In the genomic region with DNA sequence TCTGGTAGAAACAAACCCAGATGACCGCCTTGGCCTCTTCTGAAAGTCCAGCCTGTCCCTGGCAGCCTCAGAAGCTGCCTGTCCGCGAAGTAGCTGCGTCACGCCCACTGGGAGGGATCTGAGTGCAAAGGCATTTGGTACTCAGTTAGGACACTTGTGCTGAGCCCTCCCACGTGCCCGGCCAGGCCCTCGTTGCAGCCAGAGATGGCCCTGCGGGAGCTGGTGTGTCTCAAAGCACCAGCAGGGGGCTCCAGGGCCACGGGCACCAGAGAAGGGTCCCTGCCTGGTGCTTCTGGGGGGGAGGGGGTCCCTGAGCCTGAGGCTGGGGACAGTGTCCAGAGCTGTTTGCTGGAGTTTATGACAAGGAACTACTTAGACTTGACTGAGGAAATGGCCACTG, we compare ENCODE assay signal across 8 cellular contexts. TPM values are rescaled to one million over a fixed set of nuclear protein-coding genes. Genes with fewer than 3 reads are reported as not detected.
DNase-seq lines count a peak whose midpoint lies in the region; ATAC-seq, FAIRE-seq and TF ChIP-seq lines count a peak whose summit lies in the region.
"Had no signal": no experiment of that assay in that cellular context is flagged by ENCODE, and none has a peak within 500 bp of the region (broad histone marks: within the 10 kb centered on the region; RNA-seq: fewer than 3 reads in every experiment).

No MANE protein-coding gene starts in this region.

- H3K27ac ChIP-seq in GM23338 (ENCODE audit: low read depth), result no peak overlapping the region
- no peak overlapping the region for H3K27ac ChIP-seq in brain microvascular endothelial cell
- H3K27ac ChIP-seq in neutrophil, result peak overlapping the region; percentile 40

- peaks cover 10% of the 10 kb centered on the region for H3K4me1 Mint-ChIP-seq in GM23338

- no peak overlapping the region for H3K4me3 Mint-ChIP-seq in GM23338
- H3K4me3 Mint-ChIP-seq: activated naive CD8-positive, alpha-beta T cell had no signal

- no peaks in the 10 kb centered on the region for H3K9me3 ChIP-seq in neutrophil

- TF ChIP-seq CTCF in GM23338 (conservative IDR thresholded peaks at IDR 0.05; ENCODE audit: low read depth in 2 of 2) (peak; percentile 67), brain microvascular endothelial cell (IDR thresholded peaks at IDR 0.05; ENCODE audit: low read depth, low read length, missing control alignments) (peak; percentile 72), neutrophil (IDR thresholded peaks at IDR 0.05) (no peak)

- peak; percentile 79 for ATAC-seq in GM23338

- H4K20me1 ChIP-seq in GM23338 (replicated peaks; ENCODE audit: insufficient read depth), result peaks cover 9% of the 10 kb centered on the region

- no peaks in the 10 kb centered on the region for H3K9me2 ChIP-seq in GM23338 (ENCODE audit: insufficient read depth)

- H2AFZ ChIP-seq in GM23338, result no peak overlapping the region

- peaks cover 6% of the 10 kb centered on the region; the same call in 2 of the 3 replicates for H3K9me3 Mint-ChIP-seq in GM23338

- H3K4me3 ChIP-seq in GM23338 (no peak overlapping the region), brain microvascular endothelial cell (ENCODE audit: low read depth, low read length) (no peak overlapping the region), neutrophil (ENCODE audit: low read depth in 1 of 2, low read length in 1 of 2) (no peak overlapping the region)

- DNase-seq in GM23338 (ENCODE audit: low spot score) (peak; percentile 88), brain microvascular endothelial cell (peak; percentile 28), GM12891 (ENCODE audit: insufficient read length, low spot score) (no peak), HPDE6-E6E7 (ENCODE audit: extremely low spot score) (no peak), SIG-M5 treated with dmso at 0.1 percent for 504 hours (lab: John Stamatoyannopoulos, UW; ENCODE audit: unreplicated experiment) (no peak)
- DNase-seq: stimulated activated CD4-positive, alpha-beta T cell treated with anti-CD3 and anti-CD28 coated beads, Interleukin-2, amount 100 ng/mL, for 48 hours had no signal

- H3K27ac Mint-ChIP-seq in GM23338, result no peak overlapping the region
- H3K27ac Mint-ChIP-seq: activated naive CD8-positive, alpha-beta T cell had no signal

- no peak overlapping the region for H3K4me2 ChIP-seq in GM23338

- H3K36me3 ChIP-seq in GM23338 (ENCODE audit: insufficient read depth), result peaks cover 7% of the 10 kb centered on the region; the same call in 1 of the 2 replicates
- peaks cover 25% of the 10 kb centered on the region for H3K36me3 ChIP-seq in brain microvascular endothelial cell (replicated peaks)
- H3K36me3 ChIP-seq in neutrophil, result peaks cover 57% of the 10 kb centered on the region

- peaks cover 43% of the 10 kb centered on the region for H3K36me3 Mint-ChIP-seq in GM23338 (ENCODE audit: low read depth)
- H3K36me3 Mint-ChIP-seq: activated naive CD8-positive, alpha-beta T cell had no signal

- H3K27me3 Mint-ChIP-seq in GM23338 (ENCODE audit: insufficient read depth, low read depth, poor library complexity), result peaks cover 15% of the 10 kb centered on the region
- H3K27me3 Mint-ChIP-seq: activated naive CD8-positive, alpha-beta T cell had no signal

- peaks cover 8% of the 10 kb centered on the region; the same call in 1 of the 2 replicates for H3K4me1 ChIP-seq in GM23338 (ENCODE audit: insufficient read depth)
- H3K4me1 ChIP-seq in neutrophil (ENCODE audit: control insufficient read depth in 1 of 2, insufficient read depth in 1 of 2, low read depth in 1 of 2, low read length in 1 of 2), result peaks cover 49 to 58% of the 10 kb centered on the region in 2 experiments

- H3K27me3 ChIP-seq in GM23338 (ENCODE audit: insufficient read depth) (peaks cover 9% of the 10 kb centered on the region; the same call in 1 of the 2 replicates), brain microvascular endothelial cell (replicated peaks) (no peaks in the 10 kb centered on the region), neutrophil (no peaks in the 10 kb centered on the region)

- no peak for TF ChIP-seq POLR2A in GM12891 (IDR thresholded peaks at IDR 0.05; ENCODE audit: low read depth, low read length)

- H3K79me2 ChIP-seq in GM23338 (replicated peaks; ENCODE audit: insufficient read depth), result peaks cover 28% of the 10 kb centered on the region

- H3F3A ChIP-seq in GM23338 (replicated peaks; ENCODE audit: low read depth), result peaks cover 5% of the 10 kb centered on the region; the same call in 1 of the 2 replicates

- no peak for FAIRE-seq in GM12891 (lab: Jason Lieb, UNC)

- in situ Hi-C loops in brain microvascular endothelial cell (cut with HindIII; ENCODE audit: low pct_ligation_motif_present, low sequenced_read_pairs), result no loop called here

TF ChIP-seq in GM23338, 12 proteins besides CTCF, POLR2A, EP300 and RAD21 (continues in another document):
- TF ChIP-seq JUNB (IDR thresholded peaks at IDR 0.05; ENCODE audit: unreplicated experiment) (no peak), STAT1 (IDR thresholded peaks at IDR 0.05; ENCODE audit: unreplicated experiment) (no peak), EZH2 (IDR thresholded peaks at IDR 0.05; ENCODE audit: low read depth, unreplicated experiment) (no peak)
- TF ChIP-seq, protein P1, sequence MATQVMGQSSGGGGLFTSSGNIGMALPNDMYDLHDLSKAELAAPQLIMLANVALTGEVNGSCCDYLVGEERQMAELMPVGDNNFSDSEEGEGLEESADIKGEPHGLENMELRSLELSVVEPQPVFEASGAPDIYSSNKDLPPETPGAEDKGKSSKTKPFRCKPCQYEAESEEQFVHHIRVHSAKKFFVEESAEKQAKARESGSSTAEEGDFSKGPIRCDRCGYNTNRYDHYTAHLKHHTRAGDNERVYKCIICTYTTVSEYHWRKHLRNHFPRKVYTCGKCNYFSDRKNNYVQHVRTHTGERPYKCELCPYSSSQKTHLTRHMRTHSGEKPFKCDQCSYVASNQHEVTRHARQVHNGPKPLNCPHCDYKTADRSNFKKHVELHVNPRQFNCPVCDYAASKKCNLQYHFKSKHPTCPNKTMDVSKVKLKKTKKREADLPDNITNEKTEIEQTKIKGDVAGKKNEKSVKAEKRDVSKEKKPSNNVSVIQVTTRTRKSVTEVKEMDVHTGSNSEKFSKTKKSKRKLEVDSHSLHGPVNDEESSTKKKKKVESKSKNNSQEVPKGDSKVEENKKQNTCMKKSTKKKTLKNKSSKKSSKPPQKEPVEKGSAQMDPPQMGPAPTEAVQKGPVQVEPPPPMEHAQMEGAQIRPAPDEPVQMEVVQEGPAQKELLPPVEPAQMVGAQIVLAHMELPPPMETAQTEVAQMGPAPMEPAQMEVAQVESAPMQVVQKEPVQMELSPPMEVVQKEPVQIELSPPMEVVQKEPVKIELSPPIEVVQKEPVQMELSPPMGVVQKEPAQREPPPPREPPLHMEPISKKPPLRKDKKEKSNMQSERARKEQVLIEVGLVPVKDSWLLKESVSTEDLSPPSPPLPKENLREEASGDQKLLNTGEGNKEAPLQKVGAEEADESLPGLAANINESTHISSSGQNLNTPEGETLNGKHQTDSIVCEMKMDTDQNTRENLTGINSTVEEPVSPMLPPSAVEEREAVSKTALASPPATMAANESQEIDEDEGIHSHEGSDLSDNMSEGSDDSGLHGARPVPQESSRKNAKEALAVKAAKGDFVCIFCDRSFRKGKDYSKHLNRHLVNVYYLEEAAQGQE (IDR thresholded peaks at IDR 0.05; ENCODE audit: unreplicated experiment), result no peak

TF ChIP-seq in GM12891, 5 proteins besides CTCF, POLR2A, EP300 and RAD21:
- no peak for TF ChIP-seq TAF1 (IDR thresholded peaks at IDR 0.05; ENCODE audit: low read depth, low read length)
- TF ChIP-seq POU2F2 (IDR thresholded peaks at IDR 0.05; ENCODE audit: low read depth, low read length), result no peak
- TF ChIP-seq PAX5 (IDR thresholded peaks at IDR 0.05; ENCODE audit: insufficient read depth, low read length, severe bottlenecking), result no peak
- TF ChIP-seq POLR2AphosphoS5 (IDR thresholded peaks at IDR 0.05; ENCODE audit: low read depth, low read length), result no peak
- no peak for TF ChIP-seq SPI1 (IDR thresholded peaks at IDR 0.05; ENCODE audit: low read depth, low read length)

RNA-seq across cellular contexts. Expression of a gene that starts 5.8 kb away (rescaled TPM):
- 16.9 and 21.3 TPM in 2 replicates for total RNA-seq in GM23338 (2014; rRNA removed; shearing (Covaris generic))
- polyA plus RNA-seq in GM23338 (2016; fragmentation: Nextera tagmentation; extraction: Ambion mirVana), result 6.8 and 8.6 TPM in 2 replicates
- 10.4 TPM for polyA plus RNA-seq in GM12891 (2012; ENCODE audit: low read depth, missing spikeins)

RNA-seq across cellular contexts. Expression of a gene that starts 20.9 kb away (rescaled TPM):
- total RNA-seq in GM23338 (2014; rRNA removed; shearing (Covaris generic)), result 58.6 and 66.1 TPM in 2 replicates
- 40.8 and 44.1 TPM in 2 replicates for polyA plus RNA-seq in GM23338 (2016; fragmentation: Nextera tagmentation; extraction: Ambion mirVana)
- 53.0 TPM for polyA plus RNA-seq in GM12891 (2012; ENCODE audit: low read depth, missing spikeins)

RNA-seq across cellular contexts. Expression of a gene that starts 36.1 kb away (rescaled TPM):
- total RNA-seq in GM23338 (2014; rRNA removed; shearing (Covaris generic)), result 5.1 and 5.9 TPM in 2 replicates
- polyA plus RNA-seq in GM23338 (2016; fragmentation: Nextera tagmentation; extraction: Ambion mirVana), result 2.6 and 2.8 TPM in 2 replicates
- polyA plus RNA-seq in GM12891 (2012; ENCODE audit: low read depth, missing spikeins), result 0.67 TPM

RNA-seq across cellular contexts. Expression of a gene that starts 38.2 kb away (rescaled TPM):
- 32.7 and 47.1 TPM in 2 replicates for total RNA-seq in GM23338 (2014; rRNA removed; shearing (Covaris generic))
- 18.6 TPM in 2 replicates for polyA plus RNA-seq in GM23338 (2016; fragmentation: Nextera tagmentation; extraction: Ambion mirVana)
- 25.2 TPM for polyA plus RNA-seq in GM12891 (2012; ENCODE audit: low read depth, missing spikeins)

RNA-seq across cellular contexts. Expression of a gene that starts 44.5 kb away (rescaled TPM):
- 32.4 and 41.9 TPM in 2 replicates for total RNA-seq in GM23338 (2014; rRNA removed; shearing (Covaris generic))
- polyA plus RNA-seq in GM23338 (2016; fragmentation: Nextera tagmentation; extraction: Ambion mirVana), result 4.1 and 5.1 TPM in 2 replicates
- polyA plus RNA-seq in GM12891 (2012; ENCODE audit: low read depth, missing spikeins), result 32.6 TPM

Comparison
In these comparisons a context has a peak if more than half of its experiments do, and no peak if none do; other contexts are left out.
1. DNase-seq: peak in GM23338 (single experiment) and brain microvascular endothelial cell (single experiment); none in GM12891 (single experiment), HPDE6-E6E7 (single experiment) and SIG-M5 treated with dmso at 0.1 percent for 504 hours (single experiment).